Comparison of ENCODE assay signal across 16 cellular contexts in genomic region chr1:41619511-41620364, GRCh38.
DNase-seq lines count a peak whose midpoint lies in the region; TF ChIP-seq lines count a peak whose summit lies in the region.
"Had no signal": no experiment of that assay in that cellular context is flagged by ENCODE, and none has a peak within 500 bp of the region (broad histone marks: within the 10 kb centered on the region; RNA-seq: fewer than 3 reads in every experiment).

No MANE protein-coding gene starts in this region.

- WGBS in endodermal cell (ENCODE audit: insufficient coverage in 1 of 2, insufficient read length in 1 of 2), 2 experiments, result 60 to 74% methylated on average over 8 to 10 of the region's 10 CpGs
- 80 to 91% (median 89%) methylated on average over 9 to 10 of the region's 10 CpGs for WGBS in spleen, 5 donors

- H3K27me3 ChIP-seq in endodermal cell (ENCODE audit: control insufficient read depth, insufficient read depth, low read length, poor library complexity, severe bottlenecking) (no peaks in the 10 kb centered on the region), spleen (replicated peaks in 1 of 7) (no peaks in the 10 kb centered on the region)
- H3K27me3 ChIP-seq: heart left ventricle had no signal

- no peaks in the 10 kb centered on the region for H3K36me3 ChIP-seq in endodermal cell (ENCODE audit: control insufficient read depth, insufficient read depth, low read length)
- no peaks in the 10 kb centered on the region for H3K36me3 ChIP-seq in spleen
- H3K36me3 ChIP-seq: heart left ventricle had no signal

- H3K9me3 Mint-ChIP-seq in T-helper 2 cell treated with Interferon-gamma antibody and Interleukin-4, amounts not matched to agents 5 μg/mL and 100 μg/mL, for 36 hours, result no peaks in the 10 kb centered on the region
- no peaks in the 10 kb centered on the region for H3K9me3 Mint-ChIP-seq in endodermal cell
- no peaks in the 10 kb centered on the region for H3K9me3 Mint-ChIP-seq in type B pancreatic cell

- TF ChIP-seq POLR2A in erythroblast (IDR thresholded peaks at IDR 0.05; ENCODE audit: low read length) (no peak), spleen (IDR thresholded peaks at IDR 0.05) (no peak)

- H3K4me3 ChIP-seq in endodermal cell (ENCODE audit: low read length), result no peak overlapping the region
- no peak overlapping the region for H3K4me3 ChIP-seq in spleen
- H3K4me3 ChIP-seq: heart left ventricle had no signal

- H3K27ac Mint-ChIP-seq in T-helper 2 cell treated with Interferon-gamma antibody and Interleukin-4, amounts not matched to agents 5 μg/mL and 100 μg/mL, for 36 hours, result peak overlapping the region; percentile 50
- no peak overlapping the region for H3K27ac Mint-ChIP-seq in endodermal cell
- H3K27ac Mint-ChIP-seq in type B pancreatic cell, result no peak overlapping the region

- H3K4me1 Mint-ChIP-seq in T-helper 2 cell treated with Interferon-gamma antibody and Interleukin-4, amounts not matched to agents 5 μg/mL and 100 μg/mL, for 36 hours (ENCODE audit: low read depth), result peaks cover 41% of the 10 kb centered on the region
- H3K4me1 Mint-ChIP-seq in endodermal cell (peaks cover 12% of the 10 kb centered on the region), type B pancreatic cell (ENCODE audit: unreplicated experiment) (peaks cover 7% of the 10 kb centered on the region)

- H3K4me3 Mint-ChIP-seq in T-helper 2 cell treated with Interferon-gamma antibody and Interleukin-4, amounts not matched to agents 5 μg/mL and 100 μg/mL, for 36 hours, result no peak overlapping the region
- H3K4me3 Mint-ChIP-seq in endodermal cell (no peak overlapping the region), type B pancreatic cell (no peak overlapping the region)

- intact Hi-C loops in spleen (cut with DNase I; ENCODE audit: low total_unique reads), result no loop called here

- peaks cover 5% of the 10 kb centered on the region for H3K36me3 Mint-ChIP-seq in T-helper 2 cell treated with Interferon-gamma antibody and Interleukin-4, amounts not matched to agents 5 μg/mL and 100 μg/mL, for 36 hours (ENCODE audit: low read depth)
- no peaks in the 10 kb centered on the region for H3K36me3 Mint-ChIP-seq in endodermal cell (ENCODE audit: low read depth)
- H3K36me3 Mint-ChIP-seq in type B pancreatic cell, result no peaks in the 10 kb centered on the region

- no peak overlapping the region for H3K9ac ChIP-seq in endodermal cell (ENCODE audit: extremely low read depth, low read length, poor library complexity, severe bottlenecking)

- H3K4me1 ChIP-seq in endodermal cell (ENCODE audit: control insufficient read depth, insufficient read depth, low read length), result peaks cover 3% of the 10 kb centered on the region
- peaks cover 15 to 55% (median 42%) of the 10 kb centered on the region in 6 donors for H3K4me1 ChIP-seq in spleen

- H3K27me3 Mint-ChIP-seq in T-helper 2 cell treated with Interferon-gamma antibody and Interleukin-4, amounts not matched to agents 5 μg/mL and 100 μg/mL, for 36 hours (ENCODE audit: low read depth), result no peaks in the 10 kb centered on the region
- no peaks in the 10 kb centered on the region for H3K27me3 Mint-ChIP-seq in endodermal cell (ENCODE audit: insufficient read depth)
- peaks cover 3% of the 10 kb centered on the region for H3K27me3 Mint-ChIP-seq in type B pancreatic cell

- DNase-seq in T-helper 2 cell treated with Interferon-gamma antibody and Interleukin-4, amounts not matched to agents 5 μg/mL and 100 μg/mL, for 36 hours (ENCODE audit: low spot score), result no peak
- no peak for DNase-seq in T-helper 2 cell
- DNase-seq in NCI-H2171 (lab: John Stamatoyannopoulos, UW), result peak; percentile 41
- DNase-seq in endodermal cell, result peak; percentile 67
- DNase-seq in type B pancreatic cell (ENCODE audit: extremely low spot score, unreplicated experiment), result peak; percentile 44
- DNase-seq in erythroblast (lab: John Stamatoyannopoulos, UW), result no peak
- DNase-seq in activated naive CD4-positive, alpha-beta T cell treated with Interleukin-2 at 50 U/mL for 16 hours, result no peak
- no peak for DNase-seq in spleen
- DNase-seq: activated CD4-positive, alpha-beta T cell treated with anti-CD3 and anti-CD28 coated beads, Interleukin-2, amount 50 U/mL, for 4 hours; anterior cingulate cortex; heart left ventricle; NK-92 treated with Interleukin-12 subunit alpha and Interleukin-12 subunit beta, amount 100 ng/mL, for 24 hours; SIG-M5; stimulated activated CD4-positive, alpha-beta T cell treated with anti-CD3 and anti-CD28 coated beads, Interleukin-15, amount 100 ng/mL, for 24 hours; substantia nigra had no signal

- TF ChIP-seq CTCF in endodermal cell (conservative IDR thresholded peaks at IDR 0.05) (no peak), type B pancreatic cell (conservative IDR thresholded peaks at IDR 0.05) (no peak), spleen (IDR thresholded peaks at IDR 0.05 in 8 of 11, conservative IDR thresholded peaks at IDR 0.05 in 3 of 11) (no peak)

- no peaks in the 10 kb centered on the region for H3K9me3 ChIP-seq in endodermal cell (ENCODE audit: control insufficient read depth, low read length)
- H3K9me3 ChIP-seq in spleen, result no peaks in the 10 kb centered on the region
- H3K9me3 ChIP-seq: heart left ventricle had no signal

- H3K27ac ChIP-seq in endodermal cell (ENCODE audit: low read depth, low read length), result no peak overlapping the region
- H3K27ac ChIP-seq in spleen, result no peak overlapping the region
- H3K27ac ChIP-seq: epithelial cell of prostate, heart left ventricle had no signal

Comparison
In these comparisons a context has a peak if more than half of its experiments do, and no peak if none do; other contexts are left out.
1. DNase-seq: peak in NCI-H2171 (single experiment), endodermal cell (single experiment) and type B pancreatic cell (single experiment); none in T-helper 2 cell treated with Interferon-gamma antibody and Interleukin-4, amounts not matched to agents 5 μg/mL and 100 μg/mL, for 36 hours (single experiment), T-helper 2 cell (0 of 5), erythroblast (0 of 2), activated naive CD4-positive, alpha-beta T cell treated with Interleukin-2 at 50 U/mL for 16 hours (single experiment) and spleen (single experiment).